In genomic region chr6:108406943-108407342, GRCh38 we compare ENCODE assay signal across 24 cellular contexts.
"Had no signal": no experiment of that assay in that cellular context is flagged by ENCODE, and none has a peak within 500 bp of the region (broad histone marks: within the 10 kb centered on the region; RNA-seq: fewer than 3 reads in every experiment).

No MANE protein-coding gene starts in this region.

- H3K27me3 ChIP-seq: esophagus squamous epithelium, foreskin keratinocyte, gastroesophageal sphincter, heart left ventricle, ovary, sigmoid colon, testis, tibial artery, upper lobe of right lung, vagina had no signal

- H3K9me3 ChIP-seq: esophagus squamous epithelium, gastroesophageal sphincter, ovary, psoas muscle, sigmoid colon, testis, upper lobe of right lung, vagina had no signal

- H3K4me3 ChIP-seq: esophagus squamous epithelium, gastroesophageal sphincter, heart left ventricle, ovary, psoas muscle, sigmoid colon, testis, tibial artery, upper lobe of right lung, vagina had no signal

- H3K36me3 ChIP-seq: gastroesophageal sphincter, heart left ventricle, ovary, sigmoid colon, tibial artery, upper lobe of right lung, vagina had no signal

- DNase-seq: cerebellar nuclear complex; cortex of kidney; effector memory CD8-positive, alpha-beta T cell; erythroblast; esophagus squamous epithelium; foreskin keratinocyte; heart left ventricle; hippocampal formation; mesenchymal stem cell; naive thymus-derived CD8-positive, alpha-beta T cell; occipital lobe; ovary; posterior cingulate gyrus; psoas muscle; right cardiac atrium; sigmoid colon; stimulated activated CD4-positive, alpha-beta T cell treated with anti-CD3 and anti-CD28 coated beads, Interleukin-4, amount 100 ng/mL, for 4 hours; stimulated activated naive CD8-positive, alpha-beta T cell treated with anti-CD3 and anti-CD28 coated beads, Interleukin-15, Interleukin-2, amounts not matched to agents 100 U/mL and 50 U/mL, for 24 hours; substantia nigra; testis; tibial artery; upper lobe of right lung had no signal

- H3K27ac ChIP-seq: esophagus squamous epithelium, foreskin keratinocyte, gastroesophageal sphincter, ovary, psoas muscle, sigmoid colon, testis, tibial artery, upper lobe of right lung, vagina had no signal

- H3K4me1 ChIP-seq: esophagus squamous epithelium, foreskin keratinocyte, gastroesophageal sphincter, psoas muscle, sigmoid colon, testis, upper lobe of right lung, vagina had no signal
